ENCODE assay signal across 9 cellular contexts in the genomic region with DNA sequence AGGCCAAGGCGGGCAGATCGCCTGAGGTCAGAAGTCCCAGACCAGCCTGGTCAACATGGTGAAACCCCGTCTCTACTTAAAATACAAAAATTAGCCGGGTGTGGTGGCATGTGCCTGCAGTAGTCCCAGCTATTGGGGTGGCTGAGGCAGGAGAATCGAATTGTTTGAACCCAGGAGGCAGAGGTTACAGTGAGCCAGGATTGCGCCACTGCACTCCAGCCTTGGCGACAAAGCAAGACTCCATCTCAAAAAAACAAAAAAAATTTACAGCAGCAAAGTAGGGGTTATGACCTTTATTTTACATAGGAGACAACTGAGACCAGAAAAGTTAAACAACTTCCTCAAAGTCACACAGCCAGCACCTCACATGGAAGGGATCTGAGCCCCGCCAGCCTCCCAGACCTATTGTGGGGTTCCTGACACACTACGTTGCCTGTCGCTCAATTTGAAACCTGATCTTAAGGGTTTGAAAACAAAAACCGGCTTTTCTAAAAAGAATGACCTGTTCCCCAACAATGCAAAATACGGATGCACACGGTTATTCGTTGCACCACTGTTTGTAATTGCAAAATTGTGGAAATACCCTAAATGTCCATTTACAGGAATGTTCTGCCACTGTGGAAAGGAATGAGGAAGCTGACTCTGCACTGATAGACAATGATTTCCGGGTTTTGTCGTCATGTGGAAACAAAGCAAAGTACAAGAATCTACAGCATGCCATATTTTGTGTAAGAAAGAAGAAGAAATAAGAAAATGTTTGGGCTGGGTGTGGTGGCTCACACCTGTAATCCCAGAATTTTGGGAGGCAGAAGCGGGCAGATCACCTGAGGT.
DNase-seq lines count a peak whose midpoint lies in the region; ATAC-seq and TF ChIP-seq lines count a peak whose summit lies in the region.
"Had no signal": no experiment of that assay in that cellular context is flagged by ENCODE, and none has a peak within 500 bp of the region (broad histone marks: within the 10 kb centered on the region; RNA-seq: fewer than 3 reads in every experiment).

No MANE protein-coding gene starts in this region.

- H3K4me3 ChIP-seq in Caco-2 (ENCODE audit: low read depth, low read length) = no peak overlapping the region
- H3K4me3 ChIP-seq in epithelial cell of proximal tubule (ENCODE audit: low read depth, low read length) = no peak overlapping the region
- no peak overlapping the region for H3K4me3 ChIP-seq in naive thymus-derived CD4-positive, alpha-beta T cell (ENCODE audit: low read length)
- H3K4me3 ChIP-seq: cardiac muscle cell had no signal

- H3K4me1 ChIP-seq in Caco-2 = peaks cover 33% of the 10 kb centered on the region
- no peaks in the 10 kb centered on the region for H3K4me1 ChIP-seq in naive thymus-derived CD4-positive, alpha-beta T cell (ENCODE audit: control insufficient read depth in 2 of 2, insufficient read depth in 2 of 2, low read length in 2 of 2)

- CTCF ChIA-PET in Caco-2 (lab: Charles Lee) = no interaction called here
- CTCF ChIA-PET in naive thymus-derived CD4-positive, alpha-beta T cell (lab: Charles Lee) = interaction anchor here (0.6 kb wide), 1 partner anchor 290 kb away, joined by 4 read pairs; no protein-coding TSS in a partner anchor

- H3K36me3 ChIP-seq in Caco-2 (ENCODE audit: control insufficient read depth, insufficient read depth, low read length) = no peaks in the 10 kb centered on the region
- no peaks in the 10 kb centered on the region for H3K36me3 ChIP-seq in naive thymus-derived CD4-positive, alpha-beta T cell (ENCODE audit: control insufficient read depth in 2 of 3, insufficient read depth in 3 of 3, low read length in 3 of 3)
- H3K36me3 ChIP-seq: cardiac muscle cell had no signal

- POLR2A ChIA-PET in Caco-2 (lab: Charles Lee) = no interaction called here
- POLR2A ChIA-PET in naive thymus-derived CD4-positive, alpha-beta T cell (lab: Charles Lee) = no interaction called here

- TF ChIP-seq CTCF in Caco-2 (IDR thresholded peaks at IDR 0.05; ENCODE audit: insufficient read depth in 1 of 2, low read depth in 1 of 2, low read length in 1 of 2, severe bottlenecking in 1 of 2, unreplicated experiment in 1 of 2) (no peak), epithelial cell of proximal tubule (conservative IDR thresholded peaks at IDR 0.05; ENCODE audit: low read depth, low read length) (no peak)

- H3K4me3 Mint-ChIP-seq in Caco-2 (ENCODE audit: unreplicated experiment) = peak overlapping the region; percentile 61
- peak overlapping the region in 1 of 10 donors; percentile 21 for H3K4me3 Mint-ChIP-seq in naive thymus-derived CD4-positive, alpha-beta T cell

- peaks cover 42% of the 10 kb centered on the region for H3K4me1 Mint-ChIP-seq in Caco-2 (ENCODE audit: low read depth, unreplicated experiment)
- peaks cover 12 to 31% (median 13%) of the 10 kb centered on the region in 7 donors for H3K4me1 Mint-ChIP-seq in naive thymus-derived CD4-positive, alpha-beta T cell

- H3K9me3 ChIP-seq in Caco-2 = no peaks in the 10 kb centered on the region
- no peaks in the 10 kb centered on the region for H3K9me3 ChIP-seq in naive thymus-derived CD4-positive, alpha-beta T cell (ENCODE audit: control insufficient read depth in 2 of 3, low read length in 3 of 3)

- DNase-seq in Caco-2 = peak; percentile 73 to 74
- peak; percentile 37 for DNase-seq in NOMO-1 treated with dmso at 0.1 percent for 144 hours (lab: John Stamatoyannopoulos, UW; ENCODE audit: unreplicated experiment)
- peak; percentile 99 for DNase-seq in epithelial cell of proximal tubule (ENCODE audit: low read depth)
- no peak for DNase-seq in naive thymus-derived CD4-positive, alpha-beta T cell
- no peak for DNase-seq in central memory CD4-positive, alpha-beta T cell
- no peak for DNase-seq in NCI-H1105 treated with DMSO at 0.1 percent for 48 hours (lab: John Stamatoyannopoulos, UW)

- ATAC-seq in naive thymus-derived CD4-positive, alpha-beta T cell = peak; percentile 75
- ATAC-seq in GM18858 (IDR thresholded peaks at IDR 0.05; ENCODE audit: unreplicated experiment) = no peak
- no peak for ATAC-seq in GM19467 (IDR thresholded peaks at IDR 0.05; ENCODE audit: unreplicated experiment)

- no peaks in the 10 kb centered on the region for H3K27me3 Mint-ChIP-seq in Caco-2 (ENCODE audit: insufficient read depth, unreplicated experiment)
- H3K27me3 Mint-ChIP-seq in naive thymus-derived CD4-positive, alpha-beta T cell = peaks cover 0 to 18% (median 11%) of the 10 kb centered on the region in 5 donors

- no peaks in the 10 kb centered on the region for H3K36me3 Mint-ChIP-seq in Caco-2 (ENCODE audit: insufficient read depth, unreplicated experiment)
- no peaks in the 10 kb centered on the region for H3K36me3 Mint-ChIP-seq in naive thymus-derived CD4-positive, alpha-beta T cell

- no peaks in the 10 kb centered on the region for H3K27me3 ChIP-seq in Caco-2 (replicated peaks; ENCODE audit: control insufficient read depth, insufficient read depth, low read length)
- no peaks in the 10 kb centered on the region for H3K27me3 ChIP-seq in naive thymus-derived CD4-positive, alpha-beta T cell (ENCODE audit: control insufficient read depth in 2 of 2, insufficient read depth in 2 of 2, low read length in 2 of 2)
- H3K27me3 ChIP-seq: cardiac muscle cell had no signal

- TSS peak; percentile 69 for BruUV-seq in Caco-2 (replicated peaks; lab: Mats Ljungman, UMichigan)

- H3K9me3 Mint-ChIP-seq in Caco-2 (ENCODE audit: unreplicated experiment) = no peaks in the 10 kb centered on the region
- no peaks in the 10 kb centered on the region for H3K9me3 Mint-ChIP-seq in naive thymus-derived CD4-positive, alpha-beta T cell

- H3K27ac Mint-ChIP-seq in Caco-2 (ENCODE audit: unreplicated experiment) = peak overlapping the region; percentile 88
- peak overlapping the region in 1 of 9 donors; percentile 26 for H3K27ac Mint-ChIP-seq in naive thymus-derived CD4-positive, alpha-beta T cell

- no peak overlapping the region for H3K27ac ChIP-seq in naive thymus-derived CD4-positive, alpha-beta T cell (ENCODE audit: low read depth, low read length)
- H3K27ac ChIP-seq: cardiac muscle cell had no signal

- intact Hi-C loops in Caco-2 (cut with micrococcal nuclease; ENCODE audit: unreplicated experiment) = loop anchor here (1.0 to 5.0 kb wide), 4 partner anchors 30 to 136 kb away; no protein-coding TSS in a partner anchor
- intact Hi-C loops in naive thymus-derived CD4-positive, alpha-beta T cell (cut with micrococcal nuclease) = loop anchor here (10.0 kb wide), 1 partner anchor 319 kb away; no protein-coding TSS in a partner anchor

Comparison
In these comparisons a context has a peak if more than half of its experiments do, and no peak if none do; other contexts are left out.
1. DNase-seq: peak in Caco-2 (2 of 2), NOMO-1 treated with dmso at 0.1 percent for 144 hours (single experiment) and epithelial cell of proximal tubule (single experiment); none in naive thymus-derived CD4-positive, alpha-beta T cell (0 of 9), central memory CD4-positive, alpha-beta T cell (single experiment) and NCI-H1105 treated with DMSO at 0.1 percent for 48 hours (single experiment).